In genomic region chr10:80484243-80484642, GRCh38 we compare ENCODE assay signal across 14 cellular contexts. TPM values are rescaled to one million over a fixed set of nuclear protein-coding genes. Genes with fewer than 3 reads are reported as not detected.
DNase-seq lines count a peak whose midpoint lies in the region; ATAC-seq and TF ChIP-seq lines count a peak whose summit lies in the region.
"Had no signal": no experiment of that assay in that cellular context is flagged by ENCODE, and none has a peak within 500 bp of the region (broad histone marks: within the 10 kb centered on the region; RNA-seq: fewer than 3 reads in every experiment).

No MANE protein-coding gene starts in this region.

- no peak overlapping the region for H3K23ac ChIP-seq in neuronal stem cell (ENCODE audit: low read depth, low read length, poor library complexity)

- no peak overlapping the region for H4K8ac ChIP-seq in neuronal stem cell (ENCODE audit: low read depth, low read length)

- DNase-seq in CD4-positive, alpha-beta T cell = no peak
- DNase-seq in HL-60 (ENCODE audit: low read depth in 1 of 2, low spot score in 1 of 2) (no peak), neuronal stem cell (ENCODE audit: low spot score) (no peak), NCI-H524 (lab: John Stamatoyannopoulos, UW) (no peak)
- DNase-seq in activated naive CD8-positive, alpha-beta T cell treated with anti-CD3 and anti-CD28 coated beads, Interleukin-2, amount 10 ng/mL, durations not matched to agents 7 days and 5 days = no peak
- no peak for DNase-seq in natural killer cell treated with Interleukin-12 subunit alpha and Interleukin-12 subunit beta and Interleukin-15 and Interleukin-18, amount 100 ng/mL, for 72 hours (ENCODE audit: low spot score)
- DNase-seq: COR-L47; effector CD8-positive, alpha-beta T cell; GOT3; naive B cell; sigmoid colon had no signal

- H3K36me3 Mint-ChIP-seq in CD4-positive, alpha-beta T cell (ENCODE audit: low read depth) = peaks cover 66% of the 10 kb centered on the region
- H3K36me3 Mint-ChIP-seq in activated naive CD8-positive, alpha-beta T cell treated with anti-CD3 and anti-CD28 coated beads, Interleukin-2, amount 10 ng/mL, durations not matched to agents 7 days and 5 days = peaks cover 27% of the 10 kb centered on the region
- H3K36me3 Mint-ChIP-seq in natural killer cell treated with Interleukin-12 subunit alpha and Interleukin-12 subunit beta and Interleukin-15 and Interleukin-18, amount 100 ng/mL, for 72 hours = no peaks in the 10 kb centered on the region

- no peaks in the 10 kb centered on the region for H3K27me3 ChIP-seq in CD4-positive, alpha-beta T cell (ENCODE audit: control insufficient read depth, insufficient read depth, low read length)
- no peaks in the 10 kb centered on the region for H3K27me3 ChIP-seq in HL-60 (ENCODE audit: insufficient read depth, poor library complexity, severe bottlenecking)
- no peaks in the 10 kb centered on the region for H3K27me3 ChIP-seq in neuronal stem cell (ENCODE audit: control insufficient read depth in 3 of 3, insufficient read depth in 3 of 3, low read depth in 1 of 3, low read length in 3 of 3)
- H3K27me3 ChIP-seq: sigmoid colon had no signal

- H3K4me1 Mint-ChIP-seq in CD4-positive, alpha-beta T cell (ENCODE audit: low read depth) = peaks cover 94% of the 10 kb centered on the region
- peaks cover 69% of the 10 kb centered on the region for H3K4me1 Mint-ChIP-seq in activated naive CD8-positive, alpha-beta T cell treated with anti-CD3 and anti-CD28 coated beads, Interleukin-2, amount 10 ng/mL, durations not matched to agents 7 days and 5 days
- H3K4me1 Mint-ChIP-seq in natural killer cell treated with Interleukin-12 subunit alpha and Interleukin-12 subunit beta and Interleukin-15 and Interleukin-18, amount 100 ng/mL, for 72 hours (ENCODE audit: low read depth in 2 of 2) = peaks cover 64 to 76% of the 10 kb centered on the region in 2 donors

- H3K4me3 ChIP-seq in HL-60 (replicated peaks; ENCODE audit: insufficient read depth, low read length) (no peak overlapping the region), neuronal stem cell (ENCODE audit: low read length in 2 of 2) (no peak overlapping the region)
- H3K4me3 ChIP-seq: sigmoid colon had no signal

- peaks cover 2 to 36% of the 10 kb centered on the region in 2 donors for H3K36me3 ChIP-seq in neuronal stem cell (replicated peaks in 1 of 2; ENCODE audit: control insufficient read depth in 2 of 2, insufficient read depth in 2 of 2, low read length in 2 of 2)

- WGBS in neuronal stem cell (ENCODE audit: extremely low coverage in 2 of 2, insufficient read length in 2 of 2, insufficient replicate concordance in 1 of 2), 2 donors = no CpG with 5 or more reads among the region's 6 CpGs

- H3K9me3 Mint-ChIP-seq in CD4-positive, alpha-beta T cell = no peaks in the 10 kb centered on the region
- H3K9me3 Mint-ChIP-seq in activated naive CD8-positive, alpha-beta T cell treated with anti-CD3 and anti-CD28 coated beads, Interleukin-2, amount 10 ng/mL, durations not matched to agents 7 days and 5 days = no peaks in the 10 kb centered on the region
- no peaks in the 10 kb centered on the region for H3K9me3 Mint-ChIP-seq in natural killer cell treated with Interleukin-12 subunit alpha and Interleukin-12 subunit beta and Interleukin-15 and Interleukin-18, amount 100 ng/mL, for 72 hours

- H3K4ac ChIP-seq in neuronal stem cell (ENCODE audit: low read length) = no peak overlapping the region

- H3K4me1 ChIP-seq in neuronal stem cell (ENCODE audit: control insufficient read depth in 2 of 2, insufficient read depth in 1 of 2, low read depth in 1 of 2, low read length in 2 of 2) = peaks cover 17 to 30% of the 10 kb centered on the region in 2 donors

- no peak overlapping the region for H3K14ac ChIP-seq in neuronal stem cell (ENCODE audit: low read length)

- no peak overlapping the region for H2AK5ac ChIP-seq in neuronal stem cell (ENCODE audit: low read depth, low read length)

- no peak overlapping the region for H2BK120ac ChIP-seq in neuronal stem cell (ENCODE audit: low read depth, low read length)

- no peaks in the 10 kb centered on the region for H3K9me3 ChIP-seq in CD4-positive, alpha-beta T cell (ENCODE audit: control insufficient read depth, low read length)
- H3K9me3 ChIP-seq in neuronal stem cell (replicated peaks in 1 of 2; ENCODE audit: control insufficient read depth in 2 of 2, insufficient read depth in 1 of 2, low read depth in 1 of 2, low read length in 2 of 2) = no peaks in the 10 kb centered on the region
- H3K9me3 ChIP-seq: sigmoid colon had no signal

- no peak overlapping the region for H3K4me2 ChIP-seq in neuronal stem cell (ENCODE audit: insufficient read depth, low read length, poor library complexity, severe bottlenecking)

- peak overlapping the region; percentile 78 for H3K27ac Mint-ChIP-seq in CD4-positive, alpha-beta T cell
- peak overlapping the region; percentile 12 for H3K27ac Mint-ChIP-seq in activated naive CD8-positive, alpha-beta T cell treated with anti-CD3 and anti-CD28 coated beads, Interleukin-2, amount 10 ng/mL, durations not matched to agents 7 days and 5 days
- peak overlapping the region; percentile 79 to 92 for H3K27ac Mint-ChIP-seq in natural killer cell treated with Interleukin-12 subunit alpha and Interleukin-12 subunit beta and Interleukin-15 and Interleukin-18, amount 100 ng/mL, for 72 hours

- H3K9ac ChIP-seq in neuronal stem cell (ENCODE audit: low read depth, low read length, poor library complexity) = no peak overlapping the region

- H3K79me1 ChIP-seq in neuronal stem cell (ENCODE audit: low read depth, low read length) = peaks cover 12% of the 10 kb centered on the region

- no peak for ATAC-seq in CD4-positive, alpha-beta T cell (ENCODE audit: poor library complexity)
- no peak for ATAC-seq in activated naive CD8-positive, alpha-beta T cell treated with anti-CD3 and anti-CD28 coated beads, Interleukin-2, amount 10 ng/mL, durations not matched to agents 7 days and 5 days (ENCODE audit: low read depth)
- ATAC-seq in natural killer cell treated with Interleukin-12 subunit alpha and Interleukin-12 subunit beta and Interleukin-15 and Interleukin-18, amount 100 ng/mL, for 72 hours = no peak
- ATAC-seq in HG03159 (IDR thresholded peaks at IDR 0.05; ENCODE audit: unreplicated experiment) (no peak), HG02870 (IDR thresholded peaks at IDR 0.05; ENCODE audit: unreplicated experiment) (no peak)

- no peak overlapping the region for H2BK15ac ChIP-seq in neuronal stem cell (ENCODE audit: low read length)

- H2AFZ ChIP-seq in neuronal stem cell (ENCODE audit: low read length) = no peak overlapping the region

- TF ChIP-seq CTCF in CD4-positive, alpha-beta T cell (IDR thresholded peaks at IDR 0.05) = no peak
- no peak for TF ChIP-seq CTCF in HL-60 (IDR thresholded peaks at IDR 0.05; ENCODE audit: insufficient read depth, low read length)

- POLR2A ChIA-PET in CD4-positive, alpha-beta T cell (lab: Charles Lee) = interaction anchor here (1.6 to 11.8 kb wide), 4 partner anchors 9 to 40 kb away, joined by 6 to 420 read pairs (median 86); partner anchors contain the start of gene TSPAN14
- POLR2A ChIA-PET in activated naive CD8-positive, alpha-beta T cell treated with anti-CD3 and anti-CD28 coated beads, Interleukin-2, amount 10 ng/mL, durations not matched to agents 7 days and 5 days (lab: Charles Lee) = interaction anchor here (0.7 to 8.9 kb wide), 3 partner anchors 15 to 33 kb away, joined by 6 to 150 read pairs (median 20); no protein-coding TSS in a partner anchor

- H3K27me3 Mint-ChIP-seq in CD4-positive, alpha-beta T cell = no peaks in the 10 kb centered on the region
- H3K27me3 Mint-ChIP-seq in activated naive CD8-positive, alpha-beta T cell treated with anti-CD3 and anti-CD28 coated beads, Interleukin-2, amount 10 ng/mL, durations not matched to agents 7 days and 5 days = no peaks in the 10 kb centered on the region
- no peaks in the 10 kb centered on the region for H3K27me3 Mint-ChIP-seq in natural killer cell treated with Interleukin-12 subunit alpha and Interleukin-12 subunit beta and Interleukin-15 and Interleukin-18, amount 100 ng/mL, for 72 hours
- H3K27me3 Mint-ChIP-seq: naive B cell had no signal

- H3K18ac ChIP-seq in neuronal stem cell (ENCODE audit: low read length) = no peak overlapping the region

- H2BK5ac ChIP-seq in neuronal stem cell (ENCODE audit: low read length) = no peak overlapping the region

- no peak overlapping the region for H2BK12ac ChIP-seq in neuronal stem cell (ENCODE audit: low read length)

- CTCF ChIA-PET in CD4-positive, alpha-beta T cell (lab: Charles Lee) = interaction anchor here (0.7 to 7.3 kb wide), 13 partner anchors 9 to 215 kb away, joined by 3 to 55 read pairs (median 5); no protein-coding TSS in a partner anchor

- H3K4me3 Mint-ChIP-seq in CD4-positive, alpha-beta T cell = peak overlapping the region; percentile 81
- H3K4me3 Mint-ChIP-seq in activated naive CD8-positive, alpha-beta T cell treated with anti-CD3 and anti-CD28 coated beads, Interleukin-2, amount 10 ng/mL, durations not matched to agents 7 days and 5 days = peak overlapping the region; percentile 80
- H3K4me3 Mint-ChIP-seq in natural killer cell treated with Interleukin-12 subunit alpha and Interleukin-12 subunit beta and Interleukin-15 and Interleukin-18, amount 100 ng/mL, for 72 hours = peak overlapping the region; percentile 69

- H3K27ac ChIP-seq in CD4-positive, alpha-beta T cell (ENCODE audit: low read depth, low read length) = peak overlapping the region; percentile 52
- H3K27ac ChIP-seq in HL-60 (replicated peaks) = peak overlapping the region; percentile 84
- H3K27ac ChIP-seq in neuronal stem cell (replicated peaks; ENCODE audit: low read length) = no peak overlapping the region
- H3K27ac ChIP-seq: sigmoid colon had no signal

- intact Hi-C loops in CD4-positive, alpha-beta T cell (cut with DNase I, micrococcal nuclease) = loop anchor here (2.0 to 10.0 kb wide), 2 partner anchors 17 to 279 kb away; partner anchors contain the start of gene ANXA11 (in 1 of the 2)

- H4K91ac ChIP-seq in neuronal stem cell (ENCODE audit: low read depth, low read length, poor library complexity) = no peak overlapping the region

RNA-seq across cellular contexts. Expression of gene TSPAN14, which starts 30.1 kb away (rescaled TPM):
- 100 to 1,000 TPM; 167 to 168 TPM for total RNA-seq in CD4-positive, alpha-beta T cell
- total RNA-seq in activated naive CD8-positive, alpha-beta T cell treated with anti-CD3 and anti-CD28 coated beads, Interleukin-2, amount 10 ng/mL, durations not matched to agents 7 days and 5 days = 100 to 1,000 TPM in 1 of 2 experiments, 10 to 100 TPM in 1; 98.8 to 112 TPM
- total RNA-seq in natural killer cell treated with Interleukin-12 subunit alpha and Interleukin-12 subunit beta and Interleukin-15 and Interleukin-18, amount 100 ng/mL, for 72 hours = 10 to 100 TPM; 56.5 to 76.6 TPM
- polyA plus RNA-seq in neuronal stem cell (2013, experiment 1 of 2) = 80.2 TPM
- polyA plus RNA-seq in neuronal stem cell (2013, experiment 2 of 2) = 80.5 TPM

RNA-seq across cellular contexts. Expression of gene SH2D4B, which starts 53.5 kb away (rescaled TPM):
- total RNA-seq in CD4-positive, alpha-beta T cell = under 1 TPM; 0.16 to 0.31 TPM
- total RNA-seq in activated naive CD8-positive, alpha-beta T cell treated with anti-CD3 and anti-CD28 coated beads, Interleukin-2, amount 10 ng/mL, durations not matched to agents 7 days and 5 days = under 1 TPM; 0.14 to 0.22 TPM
- under 1 TPM; 0.25 to 0.40 TPM for total RNA-seq in natural killer cell treated with Interleukin-12 subunit alpha and Interleukin-12 subunit beta and Interleukin-15 and Interleukin-18, amount 100 ng/mL, for 72 hours
- 0.04 TPM for polyA plus RNA-seq in neuronal stem cell (2013, experiment 1 of 2)
- polyA plus RNA-seq in neuronal stem cell (2013, experiment 2 of 2) = 0.04 TPM
- total RNA-seq: kidney epithelial cell had no signal

Comparison
In these comparisons a context has a peak if more than half of its experiments do, and no peak if none do; other contexts are left out.
1. H3K27ac Mint-ChIP-seq: peak in every context shown above with its lines; median percentile 86 in natural killer cell treated with Interleukin-12 subunit alpha and Interleukin-12 subunit beta and Interleukin-15 and Interleukin-18, amount 100 ng/mL, for 72 hours; 78 in CD4-positive, alpha-beta T cell; 12 in activated naive CD8-positive, alpha-beta T cell treated with anti-CD3 and anti-CD28 coated beads, Interleukin-2, amount 10 ng/mL, durations not matched to agents 7 days and 5 days.